ENCODE assay signal across 1 cellular context in the genomic region with DNA sequence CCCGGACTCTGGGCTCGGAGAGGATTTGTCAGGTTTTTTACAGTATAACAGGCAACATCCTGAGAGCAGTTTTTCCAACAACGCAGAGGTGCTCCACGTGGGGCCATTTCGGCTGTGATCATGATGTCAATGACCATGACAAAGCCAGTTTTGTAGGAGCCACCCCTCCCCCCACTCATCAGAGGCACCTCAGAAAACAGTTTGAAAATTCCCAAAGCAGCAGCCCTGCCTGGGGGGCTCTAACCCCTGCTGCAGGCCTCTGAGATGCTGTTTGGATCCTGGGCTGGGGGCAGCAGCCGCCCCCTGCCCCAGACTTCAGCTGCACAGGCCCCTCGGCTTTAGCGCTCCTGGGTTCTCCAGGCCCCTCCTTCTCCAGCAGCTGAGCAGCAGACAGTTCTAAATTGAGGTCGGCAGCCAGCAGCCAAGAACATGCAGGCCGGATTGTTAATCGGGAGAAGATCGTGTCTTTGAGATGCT.
TF ChIP-seq lines count a peak whose summit lies in the region.

No MANE protein-coding gene starts in this region.

TF ChIP-seq in K562, 482 proteins besides CTCF, POLR2A, EP300 and RAD21 (continued from another document and continues in another):
- TF ChIP-seq, protein P1, sequence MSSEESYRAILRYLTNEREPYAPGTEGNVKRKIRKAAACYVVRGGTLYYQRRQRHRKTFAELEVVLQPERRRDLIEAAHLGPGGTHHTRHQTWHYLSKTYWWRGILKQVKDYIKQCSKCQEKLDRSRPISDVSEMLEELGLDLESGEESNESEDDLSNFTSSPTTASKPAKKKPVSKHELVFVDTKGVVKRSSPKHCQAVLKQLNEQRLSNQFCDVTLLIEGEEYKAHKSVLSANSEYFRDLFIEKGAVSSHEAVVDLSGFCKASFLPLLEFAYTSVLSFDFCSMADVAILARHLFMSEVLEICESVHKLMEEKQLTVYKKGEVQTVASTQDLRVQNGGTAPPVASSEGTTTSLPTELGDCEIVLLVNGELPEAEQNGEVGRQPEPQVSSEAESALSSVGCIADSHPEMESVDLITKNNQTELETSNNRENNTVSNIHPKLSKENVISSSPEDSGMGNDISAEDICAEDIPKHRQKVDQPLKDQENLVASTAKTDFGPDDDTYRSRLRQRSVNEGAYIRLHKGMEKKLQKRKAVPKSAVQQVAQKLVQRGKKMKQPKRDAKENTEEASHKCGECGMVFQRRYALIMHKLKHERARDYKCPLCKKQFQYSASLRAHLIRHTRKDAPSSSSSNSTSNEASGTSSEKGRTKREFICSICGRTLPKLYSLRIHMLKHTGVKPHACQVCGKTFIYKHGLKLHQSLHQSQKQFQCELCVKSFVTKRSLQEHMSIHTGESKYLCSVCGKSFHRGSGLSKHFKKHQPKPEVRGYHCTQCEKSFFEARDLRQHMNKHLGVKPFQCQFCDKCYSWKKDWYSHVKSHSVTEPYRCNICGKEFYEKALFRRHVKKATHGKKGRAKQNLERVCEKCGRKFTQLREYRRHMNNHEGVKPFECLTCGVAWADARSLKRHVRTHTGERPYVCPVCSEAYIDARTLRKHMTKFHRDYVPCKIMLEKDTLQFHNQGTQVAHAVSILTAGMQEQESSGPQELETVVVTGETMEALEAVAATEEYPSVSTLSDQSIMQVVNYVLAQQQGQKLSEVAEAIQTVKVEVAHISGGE (CRISPR knock-in tag; IDR thresholded peaks at IDR 0.05) = no peak
- TF ChIP-seq KAT8 (IDR thresholded peaks at IDR 0.05; ENCODE audit: low read depth) (no peak), BRCA1 (IDR thresholded peaks at IDR 0.05) (no peak), BRCA1 (CRISPR knock-in tag; IDR thresholded peaks at IDR 0.05) (no peak), SRSF3 (IDR thresholded peaks at IDR 0.05; ENCODE audit: insufficient read depth, low read length) (no peak), POLR3A (IDR thresholded peaks at IDR 0.05; ENCODE audit: borderline replicate concordance, extremely low read depth, insufficient read depth, insufficient read length) (no peak), COPS2 (conservative IDR thresholded peaks at IDR 0.05) (no peak), ZNF134 (CRISPR knock-in tag; conservative IDR thresholded peaks at IDR 0.05) (no peak), KLF16 (IDR thresholded peaks at IDR 0.05) (no peak), ZNF347 (CRISPR knock-in tag; IDR thresholded peaks at IDR 0.05; ENCODE audit: low read depth) (no peak), MBD2 (IDR thresholded peaks at IDR 0.05; ENCODE audit: borderline replicate concordance, low read depth) (no peak), ZNF444 (CRISPR knock-in tag; IDR thresholded peaks at IDR 0.05) (no peak), RBM14 (IDR thresholded peaks at IDR 0.05; ENCODE audit: borderline replicate concordance, insufficient read depth, low read depth, low read length) (no peak), HNRNPH1 (optimal IDR thresholded peaks at IDR 0.05; ENCODE audit: low read depth, low read length) (no peak), HSF4 (CRISPR knock-in tag; IDR thresholded peaks at IDR 0.05; ENCODE audit: borderline replicate concordance) (peak; percentile 52; the same call in 1 of the 2 replicates), MED1 (CRISPR knock-in tag; IDR thresholded peaks at IDR 0.05; ENCODE audit: borderline replicate concordance) (no peak), GTF2F1 (IDR thresholded peaks at IDR 0.05; ENCODE audit: low read depth, low read length) (no peak), NR2F6 (CRISPR knock-in tag; IDR thresholded peaks at IDR 0.05) (no peak), MCM5 (IDR thresholded peaks at IDR 0.05; ENCODE audit: low read depth) (no peak), POLR2AphosphoS2 (IDR thresholded peaks at IDR 0.05; ENCODE audit: low read length) (no peak), KLF1 (tag; IDR thresholded peaks at IDR 0.05) (no peak), MAFF (IDR thresholded peaks at IDR 0.05; ENCODE audit: low read length) (peak; percentile 56), POLR2G (IDR thresholded peaks at IDR 0.05; ENCODE audit: low read depth, low read length) (0 out of 2 replicates have a peak, but pooled peaks have one; percentile 28), CCAR2 (IDR thresholded peaks at IDR 0.05; ENCODE audit: low read depth, low read length) (no peak), PHF21A (IDR thresholded peaks at IDR 0.05; ENCODE audit: borderline replicate concordance, low read depth) (no peak), PTRF (tag; IDR thresholded peaks at IDR 0.05) (no peak), PHTF2 (CRISPR knock-in tag; IDR thresholded peaks at IDR 0.05) (no peak), ZNF77 (CRISPR knock-in tag; IDR thresholded peaks at IDR 0.05) (no peak), SAFB (IDR thresholded peaks at IDR 0.05; ENCODE audit: borderline replicate concordance, low read depth, low read length) (no peak), ELF2 (CRISPR knock-in tag; IDR thresholded peaks at IDR 0.05) (no peak), ILF3 (IDR thresholded peaks at IDR 0.05; ENCODE audit: borderline replicate concordance) (no peak), TAF15 (IDR thresholded peaks at IDR 0.05; ENCODE audit: low read depth, low read length) (no peak), ZNF232 (CRISPR knock-in tag; IDR thresholded peaks at IDR 0.05) (no peak), KLF10 (CRISPR knock-in tag; IDR thresholded peaks at IDR 0.05) (no peak), RBM34 (IDR thresholded peaks at IDR 0.05; ENCODE audit: borderline replicate concordance, insufficient read depth, low read length) (no peak)
- TF ChIP-seq, protein P2, sequence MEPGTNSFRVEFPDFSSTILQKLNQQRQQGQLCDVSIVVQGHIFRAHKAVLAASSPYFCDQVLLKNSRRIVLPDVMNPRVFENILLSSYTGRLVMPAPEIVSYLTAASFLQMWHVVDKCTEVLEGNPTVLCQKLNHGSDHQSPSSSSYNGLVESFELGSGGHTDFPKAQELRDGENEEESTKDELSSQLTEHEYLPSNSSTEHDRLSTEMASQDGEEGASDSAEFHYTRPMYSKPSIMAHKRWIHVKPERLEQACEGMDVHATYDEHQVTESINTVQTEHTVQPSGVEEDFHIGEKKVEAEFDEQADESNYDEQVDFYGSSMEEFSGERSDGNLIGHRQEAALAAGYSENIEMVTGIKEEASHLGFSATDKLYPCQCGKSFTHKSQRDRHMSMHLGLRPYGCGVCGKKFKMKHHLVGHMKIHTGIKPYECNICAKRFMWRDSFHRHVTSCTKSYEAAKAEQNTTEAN (CRISPR knock-in tag; IDR thresholded peaks at IDR 0.05) = no peak
- TF ChIP-seq, protein P3, sequence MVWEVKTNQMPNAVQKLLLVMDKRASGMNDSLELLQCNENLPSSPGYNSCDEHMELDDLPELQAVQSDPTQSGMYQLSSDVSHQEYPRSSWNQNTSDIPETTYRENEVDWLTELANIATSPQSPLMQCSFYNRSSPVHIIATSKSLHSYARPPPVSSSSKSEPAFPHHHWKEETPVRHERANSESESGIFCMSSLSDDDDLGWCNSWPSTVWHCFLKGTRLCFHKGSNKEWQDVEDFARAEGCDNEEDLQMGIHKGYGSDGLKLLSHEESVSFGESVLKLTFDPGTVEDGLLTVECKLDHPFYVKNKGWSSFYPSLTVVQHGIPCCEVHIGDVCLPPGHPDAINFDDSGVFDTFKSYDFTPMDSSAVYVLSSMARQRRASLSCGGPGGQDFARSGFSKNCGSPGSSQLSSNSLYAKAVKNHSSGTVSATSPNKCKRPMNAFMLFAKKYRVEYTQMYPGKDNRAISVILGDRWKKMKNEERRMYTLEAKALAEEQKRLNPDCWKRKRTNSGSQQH (CRISPR knock-in tag; IDR thresholded peaks at IDR 0.05) = no peak
- TF ChIP-seq, protein P4, sequence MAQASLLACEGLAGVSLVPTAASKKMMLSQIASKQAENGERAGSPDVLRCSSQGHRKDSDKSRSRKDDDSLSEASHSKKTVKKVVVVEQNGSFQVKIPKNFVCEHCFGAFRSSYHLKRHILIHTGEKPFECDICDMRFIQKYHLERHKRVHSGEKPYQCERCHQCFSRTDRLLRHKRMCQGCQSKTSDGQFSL (CRISPR knock-in tag; IDR thresholded peaks at IDR 0.05) = no peak
- TF ChIP-seq, protein P4 (tag; IDR thresholded peaks at IDR 0.05) = no peak
- TF ChIP-seq, protein P5, sequence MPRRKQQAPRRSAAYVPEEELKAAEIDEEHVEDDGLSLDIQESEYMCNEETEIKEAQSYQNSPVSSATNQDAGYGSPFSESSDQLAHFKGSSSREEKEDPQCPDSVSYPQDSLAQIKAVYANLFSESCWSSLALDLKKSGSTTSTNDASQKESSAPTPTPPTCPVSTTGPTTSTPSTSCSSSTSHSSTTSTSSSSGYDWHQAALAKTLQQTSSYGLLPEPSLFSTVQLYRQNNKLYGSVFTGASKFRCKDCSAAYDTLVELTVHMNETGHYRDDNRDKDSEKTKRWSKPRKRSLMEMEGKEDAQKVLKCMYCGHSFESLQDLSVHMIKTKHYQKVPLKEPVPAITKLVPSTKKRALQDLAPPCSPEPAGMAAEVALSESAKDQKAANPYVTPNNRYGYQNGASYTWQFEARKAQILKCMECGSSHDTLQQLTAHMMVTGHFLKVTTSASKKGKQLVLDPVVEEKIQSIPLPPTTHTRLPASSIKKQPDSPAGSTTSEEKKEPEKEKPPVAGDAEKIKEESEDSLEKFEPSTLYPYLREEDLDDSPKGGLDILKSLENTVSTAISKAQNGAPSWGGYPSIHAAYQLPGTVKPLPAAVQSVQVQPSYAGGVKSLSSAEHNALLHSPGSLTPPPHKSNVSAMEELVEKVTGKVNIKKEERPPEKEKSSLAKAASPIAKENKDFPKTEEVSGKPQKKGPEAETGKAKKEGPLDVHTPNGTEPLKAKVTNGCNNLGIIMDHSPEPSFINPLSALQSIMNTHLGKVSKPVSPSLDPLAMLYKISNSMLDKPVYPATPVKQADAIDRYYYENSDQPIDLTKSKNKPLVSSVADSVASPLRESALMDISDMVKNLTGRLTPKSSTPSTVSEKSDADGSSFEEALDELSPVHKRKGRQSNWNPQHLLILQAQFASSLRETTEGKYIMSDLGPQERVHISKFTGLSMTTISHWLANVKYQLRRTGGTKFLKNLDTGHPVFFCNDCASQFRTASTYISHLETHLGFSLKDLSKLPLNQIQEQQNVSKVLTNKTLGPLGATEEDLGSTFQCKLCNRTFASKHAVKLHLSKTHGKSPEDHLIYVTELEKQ (CRISPR knock-in tag; IDR thresholded peaks at IDR 0.05) = no peak
- TF ChIP-seq, protein P6, sequence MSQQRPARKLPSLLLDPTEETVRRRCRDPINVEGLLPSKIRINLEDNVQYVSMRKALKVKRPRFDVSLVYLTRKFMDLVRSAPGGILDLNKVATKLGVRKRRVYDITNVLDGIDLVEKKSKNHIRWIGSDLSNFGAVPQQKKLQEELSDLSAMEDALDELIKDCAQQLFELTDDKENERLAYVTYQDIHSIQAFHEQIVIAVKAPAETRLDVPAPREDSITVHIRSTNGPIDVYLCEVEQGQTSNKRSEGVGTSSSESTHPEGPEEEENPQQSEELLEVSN (IDR thresholded peaks at IDR 0.05; ENCODE audit: borderline replicate concordance in 1 of 2, extremely low read depth in 1 of 2, insufficient read depth in 1 of 2, insufficient read length in 1 of 2, low read depth in 1 of 2, low read length in 1 of 2, poor library complexity in 1 of 2, severe bottlenecking in 1 of 2) = peak; percentile 46 to 60
- TF ChIP-seq, protein P7, sequence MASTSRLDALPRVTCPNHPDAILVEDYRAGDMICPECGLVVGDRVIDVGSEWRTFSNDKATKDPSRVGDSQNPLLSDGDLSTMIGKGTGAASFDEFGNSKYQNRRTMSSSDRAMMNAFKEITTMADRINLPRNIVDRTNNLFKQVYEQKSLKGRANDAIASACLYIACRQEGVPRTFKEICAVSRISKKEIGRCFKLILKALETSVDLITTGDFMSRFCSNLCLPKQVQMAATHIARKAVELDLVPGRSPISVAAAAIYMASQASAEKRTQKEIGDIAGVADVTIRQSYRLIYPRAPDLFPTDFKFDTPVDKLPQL (IDR thresholded peaks at IDR 0.05; ENCODE audit: extremely low read depth, insufficient read length) = no peak
- TF ChIP-seq, protein P8, sequence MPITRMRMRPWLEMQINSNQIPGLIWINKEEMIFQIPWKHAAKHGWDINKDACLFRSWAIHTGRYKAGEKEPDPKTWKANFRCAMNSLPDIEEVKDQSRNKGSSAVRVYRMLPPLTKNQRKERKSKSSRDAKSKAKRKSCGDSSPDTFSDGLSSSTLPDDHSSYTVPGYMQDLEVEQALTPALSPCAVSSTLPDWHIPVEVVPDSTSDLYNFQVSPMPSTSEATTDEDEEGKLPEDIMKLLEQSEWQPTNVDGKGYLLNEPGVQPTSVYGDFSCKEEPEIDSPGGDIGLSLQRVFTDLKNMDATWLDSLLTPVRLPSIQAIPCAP (CRISPR knock-in tag; IDR thresholded peaks at IDR 0.05; ENCODE audit: borderline replicate concordance) = no peak
- TF ChIP-seq, protein P9, sequence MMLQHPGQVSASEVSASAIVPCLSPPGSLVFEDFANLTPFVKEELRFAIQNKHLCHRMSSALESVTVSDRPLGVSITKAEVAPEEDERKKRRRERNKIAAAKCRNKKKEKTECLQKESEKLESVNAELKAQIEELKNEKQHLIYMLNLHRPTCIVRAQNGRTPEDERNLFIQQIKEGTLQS (IDR thresholded peaks at IDR 0.05) = peak; percentile 50
- TF ChIP-seq, protein P9 (CRISPR knock-in tag; conservative IDR thresholded peaks at IDR 0.05) = no peak
